11 cellular contexts compared by ENCODE assay signal in the genomic region with DNA sequence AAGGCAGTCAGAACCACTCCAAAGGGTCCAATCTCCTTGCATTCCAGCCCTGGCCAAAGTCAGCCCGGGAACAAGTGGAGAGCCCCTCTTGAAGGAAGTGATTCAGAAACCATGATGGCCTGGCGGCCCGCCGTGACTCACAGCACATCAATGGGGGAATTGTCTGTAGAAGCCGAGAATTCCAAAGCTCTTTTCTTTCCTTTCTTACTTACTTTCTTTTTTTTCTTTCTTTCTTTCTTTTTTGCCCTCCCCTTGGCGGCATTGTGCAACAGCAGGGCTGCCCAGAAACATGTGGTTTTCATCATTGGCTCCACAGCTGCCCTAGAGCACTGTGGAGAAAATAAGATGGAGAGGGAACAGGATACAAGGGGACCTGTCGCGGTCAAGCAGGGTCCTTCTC.
DNase-seq lines count a peak whose midpoint lies in the region; ATAC-seq, FAIRE-seq and TF ChIP-seq lines count a peak whose summit lies in the region.
"Had no signal": no experiment of that assay in that cellular context is flagged by ENCODE, and none has a peak within 500 bp of the region (broad histone marks: within the 10 kb centered on the region; RNA-seq: fewer than 3 reads in every experiment).

No MANE protein-coding gene starts in this region.

- no peaks in the 10 kb centered on the region for H3K9me3 Mint-ChIP-seq in neural crest cell
- H3K9me3 Mint-ChIP-seq: activated T-helper 1 cell treated with anti-CD3 and anti-CD28 coated beads, Interleukin-12 subunit alpha, Interleukin-12 subunit beta, Interleukin-2, Interleukin-4 antibody, amounts not matched to agents 30 ng/mL and 10 ng/mL and 1 ng/mL, durations not matched to agents 14 hours and 24 hours and 36 hours had no signal

- no peaks in the 10 kb centered on the region for H3K36me3 Mint-ChIP-seq in neural crest cell (ENCODE audit: low read depth)

- peak overlapping the region; percentile 84 for H3K27ac Mint-ChIP-seq in neural crest cell (ENCODE audit: unreplicated experiment)
- H3K27ac Mint-ChIP-seq: activated T-helper 1 cell treated with anti-CD3 and anti-CD28 coated beads, Interleukin-12 subunit alpha, Interleukin-12 subunit beta, Interleukin-2, Interleukin-4 antibody, amounts not matched to agents 30 ng/mL and 10 ng/mL and 1 ng/mL, durations not matched to agents 14 hours and 24 hours and 36 hours had no signal

- peaks cover 32% of the 10 kb centered on the region for H3K4me1 Mint-ChIP-seq in neural crest cell

- TF ChIP-seq CTCF in fibroblast of mammary gland (conservative IDR thresholded peaks at IDR 0.05; ENCODE audit: control insufficient read depth, insufficient read depth, low read depth, low read length) (no peak), neural crest cell (conservative IDR thresholded peaks at IDR 0.05) (no peak), D721Med (IDR thresholded peaks at IDR 0.05; ENCODE audit: insufficient read depth, missing control alignments) (no peak)

- H3K27me3 Mint-ChIP-seq in neural crest cell (ENCODE audit: low read depth), result no peaks in the 10 kb centered on the region

- ATAC-seq in GM19324 (IDR thresholded peaks at IDR 0.05; ENCODE audit: low FRiP score, unreplicated experiment), result no peak
- ATAC-seq: GM12878 had no signal

- H3K4me3 Mint-ChIP-seq in neural crest cell, result peak overlapping the region; percentile 39
- H3K4me3 Mint-ChIP-seq: activated T-helper 1 cell treated with anti-CD3 and anti-CD28 coated beads, Interleukin-12 subunit alpha, Interleukin-12 subunit beta, Interleukin-2, Interleukin-4 antibody, amounts not matched to agents 30 ng/mL and 10 ng/mL and 1 ng/mL, durations not matched to agents 14 hours and 24 hours and 36 hours had no signal

- FAIRE-seq in D721Med (lab: Jason Lieb, UNC), result no peak
- FAIRE-seq: GM12878 had no signal

- no peak overlapping the region for H3K4me3 ChIP-seq in fibroblast of mammary gland (ENCODE audit: control insufficient read depth, low read depth, low read length)
- H3K4me3 ChIP-seq: GM12878 had no signal

- peak; percentile 69 for DNase-seq in A172 (ENCODE audit: low spot score)
- DNase-seq in MV-4-11 (lab: John Stamatoyannopoulos, UW), result peak; percentile 45
- DNase-seq in fibroblast of mammary gland (ENCODE audit: low read depth), result peak; percentile 91
- DNase-seq in neural crest cell (ENCODE audit: low read depth, low spot score), result peak; percentile 14
- no peak for DNase-seq in activated CD4-positive, alpha-beta T cell treated with anti-CD3 and anti-CD28 coated beads for 48 hours
- DNase-seq in D721Med (ENCODE audit: insufficient read length, low spot score), result no peak
- DNase-seq in stimulated activated CD4-positive, alpha-beta T cell treated with anti-CD3 and anti-CD28 coated beads, Interleukin-12 subunit alpha, Interleukin-12 subunit beta, amount 100 ng/mL, for 4 hours, result no peak
- DNase-seq: H7 had no signal

Comparison
In these comparisons a context has a peak if more than half of its experiments do, and no peak if none do; other contexts are left out.
1. DNase-seq: peak in A172 (single experiment), MV-4-11 (single experiment), fibroblast of mammary gland (single experiment) and neural crest cell (single experiment); none in activated CD4-positive, alpha-beta T cell treated with anti-CD3 and anti-CD28 coated beads for 48 hours (single experiment), D721Med (single experiment) and stimulated activated CD4-positive, alpha-beta T cell treated with anti-CD3 and anti-CD28 coated beads, Interleukin-12 subunit alpha, Interleukin-12 subunit beta, amount 100 ng/mL, for 4 hours (single experiment).